ENCODE assay signal across 2 cellular contexts in the genomic region with DNA sequence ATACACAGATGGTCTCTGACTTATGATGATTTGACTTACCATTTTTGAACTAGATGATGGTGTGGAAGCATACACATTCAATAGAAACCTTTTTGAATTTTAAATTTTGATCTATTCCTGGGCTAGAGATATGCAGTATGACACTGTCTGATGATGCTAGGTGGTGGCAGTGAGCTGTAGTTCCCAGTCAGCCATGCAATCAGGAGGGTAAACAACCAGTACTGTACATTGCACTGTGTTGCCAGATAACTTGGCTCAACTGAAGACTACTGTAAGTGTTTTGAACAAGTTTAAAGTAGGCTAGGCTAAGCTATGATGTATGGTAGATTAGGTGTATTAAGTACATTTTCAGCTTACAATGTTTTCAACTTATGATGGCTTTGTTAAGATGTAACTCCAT.
TF ChIP-seq lines count a peak whose summit lies in the region.

No MANE protein-coding gene starts in this region.

TF ChIP-seq in SK-N-SH, 30 proteins besides CTCF, POLR2A, EP300 and RAD21 (continued from another document):
- TF ChIP-seq, protein P1, sequence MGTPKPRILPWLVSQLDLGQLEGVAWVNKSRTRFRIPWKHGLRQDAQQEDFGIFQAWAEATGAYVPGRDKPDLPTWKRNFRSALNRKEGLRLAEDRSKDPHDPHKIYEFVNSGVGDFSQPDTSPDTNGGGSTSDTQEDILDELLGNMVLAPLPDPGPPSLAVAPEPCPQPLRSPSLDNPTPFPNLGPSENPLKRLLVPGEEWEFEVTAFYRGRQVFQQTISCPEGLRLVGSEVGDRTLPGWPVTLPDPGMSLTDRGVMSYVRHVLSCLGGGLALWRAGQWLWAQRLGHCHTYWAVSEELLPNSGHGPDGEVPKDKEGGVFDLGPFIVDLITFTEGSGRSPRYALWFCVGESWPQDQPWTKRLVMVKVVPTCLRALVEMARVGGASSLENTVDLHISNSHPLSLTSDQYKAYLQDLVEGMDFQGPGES (IDR thresholded peaks at IDR 0.05; ENCODE audit: low read depth, low read length), result no peak
- TF ChIP-seq SMC3 (IDR thresholded peaks at IDR 0.05; ENCODE audit: low read depth, low read length) (no peak), SIN3A (IDR thresholded peaks at IDR 0.05; ENCODE audit: borderline replicate concordance, low read depth, low read length) (no peak), MEF2A (IDR thresholded peaks at IDR 0.05; ENCODE audit: borderline replicate concordance, low read depth) (no peak), RCOR1 (IDR thresholded peaks at IDR 0.05; ENCODE audit: low read length) (no peak)

TF ChIP-seq in SK-N-SH treated with all-trans-retinoic acid at 6 μM for 48 hours, 23 proteins besides CTCF, POLR2A, EP300 and RAD21 (continued from another document):
- TF ChIP-seq, protein P2, sequence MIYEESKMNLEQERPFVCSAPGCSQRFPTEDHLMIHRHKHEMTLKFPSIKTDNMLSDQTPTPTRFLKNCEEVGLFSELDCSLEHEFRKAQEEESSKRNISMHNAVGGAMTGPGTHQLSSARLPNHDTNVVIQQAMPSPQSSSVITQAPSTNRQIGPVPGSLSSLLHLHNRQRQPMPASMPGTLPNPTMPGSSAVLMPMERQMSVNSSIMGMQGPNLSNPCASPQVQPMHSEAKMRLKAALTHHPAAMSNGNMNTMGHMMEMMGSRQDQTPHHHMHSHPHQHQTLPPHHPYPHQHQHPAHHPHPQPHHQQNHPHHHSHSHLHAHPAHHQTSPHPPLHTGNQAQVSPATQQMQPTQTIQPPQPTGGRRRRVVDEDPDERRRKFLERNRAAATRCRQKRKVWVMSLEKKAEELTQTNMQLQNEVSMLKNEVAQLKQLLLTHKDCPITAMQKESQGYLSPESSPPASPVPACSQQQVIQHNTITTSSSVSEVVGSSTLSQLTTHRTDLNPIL (CRISPR knock-in tag; IDR thresholded peaks at IDR 0.05; ENCODE audit: low read depth), result no peak
- TF ChIP-seq GLIS3 (CRISPR knock-in tag; IDR thresholded peaks at IDR 0.05) (no peak), ZFP30 (CRISPR knock-in tag; IDR thresholded peaks at IDR 0.05) (no peak), SNAI2 (CRISPR knock-in tag; IDR thresholded peaks at IDR 0.05) (no peak), OSR1 (CRISPR knock-in tag; IDR thresholded peaks at IDR 0.05) (no peak), ISL1 (CRISPR knock-in tag; IDR thresholded peaks at IDR 0.05) (no peak), ZNF70 (CRISPR knock-in tag; IDR thresholded peaks at IDR 0.05) (no peak), ZFP3 (CRISPR knock-in tag; IDR thresholded peaks at IDR 0.05) (no peak), TOX (CRISPR knock-in tag; IDR thresholded peaks at IDR 0.05; ENCODE audit: borderline replicate concordance) (no peak)
- TF ChIP-seq, protein P3, sequence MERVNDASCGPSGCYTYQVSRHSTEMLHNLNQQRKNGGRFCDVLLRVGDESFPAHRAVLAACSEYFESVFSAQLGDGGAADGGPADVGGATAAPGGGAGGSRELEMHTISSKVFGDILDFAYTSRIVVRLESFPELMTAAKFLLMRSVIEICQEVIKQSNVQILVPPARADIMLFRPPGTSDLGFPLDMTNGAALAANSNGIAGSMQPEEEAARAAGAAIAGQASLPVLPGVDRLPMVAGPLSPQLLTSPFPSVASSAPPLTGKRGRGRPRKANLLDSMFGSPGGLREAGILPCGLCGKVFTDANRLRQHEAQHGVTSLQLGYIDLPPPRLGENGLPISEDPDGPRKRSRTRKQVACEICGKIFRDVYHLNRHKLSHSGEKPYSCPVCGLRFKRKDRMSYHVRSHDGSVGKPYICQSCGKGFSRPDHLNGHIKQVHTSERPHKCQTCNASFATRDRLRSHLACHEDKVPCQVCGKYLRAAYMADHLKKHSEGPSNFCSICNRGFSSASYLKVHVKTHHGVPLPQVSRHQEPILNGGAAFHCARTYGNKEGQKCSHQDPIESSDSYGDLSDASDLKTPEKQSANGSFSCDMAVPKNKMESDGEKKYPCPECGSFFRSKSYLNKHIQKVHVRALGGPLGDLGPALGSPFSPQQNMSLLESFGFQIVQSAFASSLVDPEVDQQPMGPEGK (CRISPR knock-in tag; IDR thresholded peaks at IDR 0.05; ENCODE audit: borderline replicate concordance), result no peak
- TF ChIP-seq, protein P4, sequence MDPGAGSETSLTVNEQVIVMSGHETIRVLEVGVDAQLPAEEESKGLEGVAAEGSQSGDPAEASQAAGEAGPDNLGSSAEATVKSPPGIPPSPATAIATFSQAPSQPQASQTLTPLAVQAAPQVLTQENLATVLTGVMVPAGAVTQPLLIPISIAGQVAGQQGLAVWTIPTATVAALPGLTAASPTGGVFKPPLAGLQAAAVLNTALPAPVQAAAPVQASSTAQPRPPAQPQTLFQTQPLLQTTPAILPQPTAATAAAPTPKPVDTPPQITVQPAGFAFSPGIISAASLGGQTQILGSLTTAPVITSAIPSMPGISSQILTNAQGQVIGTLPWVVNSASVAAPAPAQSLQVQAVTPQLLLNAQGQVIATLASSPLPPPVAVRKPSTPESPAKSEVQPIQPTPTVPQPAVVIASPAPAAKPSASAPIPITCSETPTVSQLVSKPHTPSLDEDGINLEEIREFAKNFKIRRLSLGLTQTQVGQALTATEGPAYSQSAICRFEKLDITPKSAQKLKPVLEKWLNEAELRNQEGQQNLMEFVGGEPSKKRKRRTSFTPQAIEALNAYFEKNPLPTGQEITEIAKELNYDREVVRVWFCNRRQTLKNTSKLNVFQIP (CRISPR knock-in tag; IDR thresholded peaks at IDR 0.05; ENCODE audit: borderline replicate concordance, low read depth), result no peak
